Comparison of ENCODE assay signal across 15 cellular contexts in the genomic region with DNA sequence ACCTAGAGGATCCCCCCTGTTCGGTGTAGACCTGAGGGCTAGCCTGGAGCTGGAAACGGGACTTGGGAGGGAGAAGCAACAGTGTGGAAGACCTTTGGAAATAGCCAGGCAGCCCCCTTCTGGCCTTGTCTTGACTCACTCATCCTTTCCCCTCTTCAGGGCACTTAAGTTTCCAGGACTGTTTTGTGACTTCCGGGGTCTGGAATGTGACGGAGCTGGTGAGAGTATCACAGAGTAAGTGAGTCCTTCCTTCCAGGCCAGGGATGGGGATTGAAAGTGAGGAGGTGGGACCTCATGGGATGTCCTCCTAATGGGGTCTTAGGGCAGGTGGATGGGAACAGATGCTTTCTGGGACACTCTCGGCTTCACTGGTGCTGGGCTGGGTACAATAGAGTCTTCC.
"Had no signal": no experiment of that assay in that cellular context is flagged by ENCODE, and none has a peak within 500 bp of the region (broad histone marks: within the 10 kb centered on the region; RNA-seq: fewer than 3 reads in every experiment).

No MANE protein-coding gene starts in this region.

- H3K27ac Mint-ChIP-seq: activated CD8-positive, alpha-beta T cell treated with anti-CD3 and anti-CD28 coated beads for 36 hours; WTC11 had no signal

- H3K36me3 ChIP-seq: right lobe of liver had no signal

- H3K27me3 Mint-ChIP-seq: activated CD8-positive, alpha-beta T cell treated with anti-CD3 and anti-CD28 coated beads for 36 hours had no signal

- H3K4me1 ChIP-seq: right lobe of liver, spleen had no signal

- H3K4me3 Mint-ChIP-seq: activated CD8-positive, alpha-beta T cell treated with anti-CD3 and anti-CD28 coated beads for 36 hours; activated T-cell treated with anti-CD3 and anti-CD28 coated beads, Interleukin-2, amount 50 U/mL, for 4 hours; nephron; WTC11 had no signal

- H3K9me3 Mint-ChIP-seq: activated CD8-positive, alpha-beta T cell treated with anti-CD3 and anti-CD28 coated beads for 36 hours; activated naive CD4-positive, alpha-beta T cell treated with anti-CD3 and anti-CD28 coated beads, Interleukin-2, amount 50 U/mL, for 72 hours; activated T-cell treated with anti-CD3 and anti-CD28 coated beads, Interleukin-2, amount 50 U/mL, for 4 hours; nephron; WTC11 had no signal

- H3K4me3 ChIP-seq: right lobe of liver, spleen, transverse colon had no signal

- H3K9me3 ChIP-seq: right lobe of liver, spleen, transverse colon had no signal

- H3K27me3 ChIP-seq: right lobe of liver, spleen, transverse colon had no signal

- H3K27ac ChIP-seq: right lobe of liver, spleen had no signal

- H3K36me3 Mint-ChIP-seq: activated naive CD4-positive, alpha-beta T cell treated with anti-CD3 and anti-CD28 coated beads, Interleukin-2, amount 50 U/mL, for 72 hours; WTC11 had no signal

- ATAC-seq: activated CD8-positive, alpha-beta T cell treated with anti-CD3 and anti-CD28 coated beads for 36 hours; activated naive CD4-positive, alpha-beta T cell treated with anti-CD3 and anti-CD28 coated beads, Interleukin-2, amount 50 U/mL, for 72 hours; activated T-cell treated with anti-CD3 and anti-CD28 coated beads, Interleukin-2, amount 50 U/mL, for 4 hours; left ventricle myocardium superior; right lobe of liver; WTC11 had no signal

- DNase-seq: activated CD4-positive, alpha-beta T cell treated with anti-CD3 and anti-CD28 coated beads for 4 hours; activated CD8-positive, alpha-beta T cell treated with anti-CD3 and anti-CD28 coated beads for 36 hours; activated gamma-delta T cell; activated T-cell treated with anti-CD3 and anti-CD28 coated beads, Interleukin-2, amount 50 U/mL, for 4 hours; kidney; left ventricle myocardium superior; occipital lobe; right lobe of liver; spleen; stimulated activated CD4-positive, alpha-beta T cell treated with anti-CD3 and anti-CD28 coated beads, Interleukin-1b, Interleukin-23, amount 100 ng/mL, for 48 hours; T-helper 2 cell; transverse colon had no signal
